Comparison of ENCODE assay signal across 22 cellular contexts in the genomic region with DNA sequence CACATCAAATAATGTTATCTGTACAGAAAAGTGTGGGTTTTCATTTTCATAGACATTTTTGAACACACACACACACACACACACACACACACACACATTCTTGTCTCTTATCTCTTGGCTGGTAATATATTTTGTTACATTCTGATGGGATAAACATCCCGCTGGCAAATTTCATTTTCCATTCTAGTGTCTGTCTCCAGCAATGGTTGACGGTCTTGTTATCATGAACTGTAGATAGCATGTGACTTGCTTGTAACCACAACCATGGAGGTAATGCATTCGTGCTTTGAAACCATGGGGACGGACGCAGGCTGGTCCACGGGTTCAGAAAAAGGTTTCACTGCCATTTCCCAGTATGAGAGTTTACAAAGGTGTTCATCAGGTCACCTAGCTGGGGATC.
"Had no signal": no experiment of that assay in that cellular context is flagged by ENCODE, and none has a peak within 500 bp of the region (broad histone marks: within the 10 kb centered on the region; RNA-seq: fewer than 3 reads in every experiment).

No MANE protein-coding gene starts in this region.

- H3K4me3 ChIP-seq: esophagus muscularis mucosa, thyroid gland had no signal

- H3K4me3 Mint-ChIP-seq: activated CD4-positive, alpha-beta memory T cell treated with anti-CD3 and anti-CD28 coated beads, Interleukin-2, amount 10 ng/mL, durations not matched to agents 7 days and 5 days; activated CD4-positive, alpha-beta T cell treated with anti-CD3 and anti-CD28 coated beads, Interleukin-2, amount 10 ng/mL, durations not matched to agents 24 days and 14 days; activated naive CD4-positive, alpha-beta T cell treated with anti-CD3 and anti-CD28 coated beads for 36 hours; activated naive CD8-positive, alpha-beta T cell treated with anti-CD3 and anti-CD28 coated beads, Interleukin-2, amount 50 U/mL, for 24 hours; activated T-cell treated with anti-CD3 and anti-CD28 coated beads, Interleukin-2, amount 50 U/mL, for 72 hours; memory B cell; naive B cell; T-cell; T-helper 2 cell treated with Interferon-gamma antibody and Interleukin-4, amounts not matched to agents 5 μg/mL and 100 μg/mL, for 36 hours had no signal

- H3K4me1 ChIP-seq: thyroid gland had no signal

- H3K4me1 Mint-ChIP-seq: activated CD4-positive, alpha-beta memory T cell treated with anti-CD3 and anti-CD28 coated beads, Interleukin-2, amount 10 ng/mL, durations not matched to agents 7 days and 5 days; activated CD4-positive, alpha-beta T cell treated with anti-CD3 and anti-CD28 coated beads, Interleukin-2, amount 10 ng/mL, durations not matched to agents 24 days and 14 days; activated naive CD8-positive, alpha-beta T cell treated with anti-CD3 and anti-CD28 coated beads, Interleukin-2, amount 50 U/mL, for 24 hours; memory B cell; naive B cell; T-cell had no signal

- ATAC-seq: activated CD4-positive, CD25-positive, alpha-beta regulatory T cell treated with anti-CD3 and anti-CD28 coated beads, Interleukin-2, amount 50 U/mL, for 24 hours; activated naive CD8-positive, alpha-beta T cell treated with anti-CD3 and anti-CD28 coated beads, Interleukin-2, amount 50 U/mL, for 24 hours; activated T-cell treated with anti-CD3 and anti-CD28 coated beads, Interleukin-2, amount 50 U/mL, for 72 hours; stimulated activated naive CD8-positive, alpha-beta T cell treated with anti-CD3 and anti-CD28 coated beads, Interleukin-15, Interleukin-2, amounts not matched to agents 100 U/mL and 50 U/mL, for 24 hours; T-cell had no signal

- H3K9me3 Mint-ChIP-seq: activated CD4-positive, alpha-beta memory T cell treated with anti-CD3 and anti-CD28 coated beads, Interleukin-2, amount 10 ng/mL, durations not matched to agents 7 days and 5 days; activated CD4-positive, alpha-beta T cell treated with anti-CD3 and anti-CD28 coated beads, Interleukin-2, amount 10 ng/mL, durations not matched to agents 24 days and 14 days; activated naive CD4-positive, alpha-beta T cell treated with anti-CD3 and anti-CD28 coated beads for 36 hours; activated naive CD8-positive, alpha-beta T cell treated with anti-CD3 and anti-CD28 coated beads, Interleukin-2, amount 50 U/mL, for 24 hours; activated T-cell treated with anti-CD3 and anti-CD28 coated beads, Interleukin-2, amount 50 U/mL, for 72 hours; memory B cell; naive B cell; T-cell; T-helper 2 cell treated with Interferon-gamma antibody and Interleukin-4, amounts not matched to agents 5 μg/mL and 100 μg/mL, for 36 hours had no signal

- H3K27ac ChIP-seq: esophagus muscularis mucosa, thyroid gland, VCaP had no signal

- FAIRE-seq: colon had no signal

- H3K36me3 Mint-ChIP-seq: memory B cell, naive B cell, T-cell had no signal

- H3K27ac Mint-ChIP-seq: activated CD4-positive, alpha-beta memory T cell treated with anti-CD3 and anti-CD28 coated beads, Interleukin-2, amount 10 ng/mL, durations not matched to agents 7 days and 5 days; activated CD4-positive, alpha-beta T cell treated with anti-CD3 and anti-CD28 coated beads, Interleukin-2, amount 10 ng/mL, durations not matched to agents 24 days and 14 days; activated naive CD4-positive, alpha-beta T cell treated with anti-CD3 and anti-CD28 coated beads for 36 hours; activated naive CD8-positive, alpha-beta T cell treated with anti-CD3 and anti-CD28 coated beads, Interleukin-2, amount 50 U/mL, for 24 hours; activated T-cell treated with anti-CD3 and anti-CD28 coated beads, Interleukin-2, amount 50 U/mL, for 72 hours; memory B cell; naive B cell; T-cell; T-helper 2 cell treated with Interferon-gamma antibody and Interleukin-4, amounts not matched to agents 5 μg/mL and 100 μg/mL, for 36 hours had no signal

- DNase-seq: activated CD4-positive, alpha-beta memory T cell treated with anti-CD3 and anti-CD28 coated beads, Interleukin-2, amount 10 ng/mL, durations not matched to agents 7 days and 5 days; activated CD4-positive, alpha-beta T cell treated with anti-CD3 and anti-CD28 coated beads, Interleukin-2, amount 10 ng/mL, durations not matched to agents 24 days and 14 days; activated effector memory CD4-positive, alpha-beta T cell treated with Interleukin-2 at 50 U/mL for 16 hours; activated naive CD4-positive, alpha-beta T cell treated with anti-CD3 and anti-CD28 coated beads for 36 hours; activated naive CD8-positive, alpha-beta T cell treated with anti-CD3 and anti-CD28 coated beads, Interleukin-2, amount 50 U/mL, for 24 hours; activated T-cell treated with anti-CD3 and anti-CD28 coated beads, Interleukin-2, amount 50 U/mL, for 72 hours; anterior cingulate cortex; central memory CD4-positive, alpha-beta T cell; effector memory CD4-positive, alpha-beta T cell; naive B cell; retina; stimulated activated CD4-positive, alpha-beta T cell treated with anti-CD3 and anti-CD28 coated beads, Interleukin-4, amount 100 ng/mL, for 4 hours; stimulated activated naive CD8-positive, alpha-beta T cell treated with anti-CD3 and anti-CD28 coated beads, Interleukin-15, Interleukin-2, amounts not matched to agents 100 U/mL and 50 U/mL, for 24 hours; substantia nigra; T-cell; thyroid gland had no signal

- H3K27me3 ChIP-seq: esophagus muscularis mucosa, thyroid gland had no signal

- H3K36me3 ChIP-seq: esophagus muscularis mucosa had no signal

- H3K9me3 ChIP-seq: esophagus muscularis mucosa, thyroid gland had no signal

- H3K27me3 Mint-ChIP-seq: activated CD4-positive, alpha-beta memory T cell treated with anti-CD3 and anti-CD28 coated beads, Interleukin-2, amount 10 ng/mL, durations not matched to agents 7 days and 5 days had no signal
